Comparison of ENCODE assay signal across 8 cellular contexts in the genomic region with DNA sequence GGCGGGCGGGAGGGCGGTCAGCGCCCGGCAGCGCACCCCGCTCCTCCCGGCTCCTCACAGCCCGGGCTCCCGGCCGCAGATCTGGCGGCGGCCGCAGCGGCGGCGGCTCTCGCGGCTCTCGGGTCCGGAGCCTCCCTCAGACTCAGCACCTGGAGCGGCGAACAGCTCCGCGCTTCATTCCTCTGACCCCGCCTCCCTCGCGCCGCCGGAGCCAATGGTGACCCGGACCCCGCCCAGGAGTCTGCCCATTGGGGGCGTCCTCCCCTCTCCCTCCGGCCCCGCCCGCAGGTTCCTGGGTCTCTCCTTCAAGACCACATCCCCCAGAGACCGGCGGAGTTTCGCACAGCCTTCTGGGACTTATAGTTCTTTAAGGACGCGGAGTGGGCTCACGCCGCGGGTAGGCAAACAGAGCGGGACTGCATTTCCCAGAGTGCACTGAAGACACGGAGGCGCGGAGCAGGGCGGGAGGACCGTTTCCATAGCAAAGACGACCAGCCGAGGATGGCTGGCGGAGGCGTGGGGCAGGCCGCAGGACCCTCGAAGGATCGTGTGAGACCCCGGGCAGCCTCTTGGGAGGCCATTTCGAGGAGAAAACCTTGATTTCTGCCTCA. TPM values are rescaled to one million over a fixed set of nuclear protein-coding genes. Genes with fewer than 3 reads are reported as not detected.
DNase-seq lines count a peak whose midpoint lies in the region; ATAC-seq lines count a peak whose summit lies in the region.

A gene (minus strand): TSS at position 149 of the 611 bp plus-strand sequence. CDS start 76,327 bp downstream, outside the sequence.

- H3K36me3 Mint-ChIP-seq in dendritic cell treated with granulocyte-macrophage colony-stimulating factor and Interleukin-4, amounts not matched to agents 40 ng/mL and 50 ng/mL, for 4 days (ENCODE audit: low read depth) = no peaks in the 10 kb centered on the region

- peaks cover 46% of the 10 kb centered on the region for H3K27me3 Mint-ChIP-seq in dendritic cell treated with granulocyte-macrophage colony-stimulating factor and Interleukin-4, amounts not matched to agents 40 ng/mL and 50 ng/mL, for 4 days

- H3K4me3 Mint-ChIP-seq in dendritic cell treated with granulocyte-macrophage colony-stimulating factor and Interleukin-4, amounts not matched to agents 40 ng/mL and 50 ng/mL, for 4 days = peak within 1 kb of the TSS; percentile 74

- intact Hi-C loops in dendritic cell treated with granulocyte-macrophage colony-stimulating factor and Interleukin-4, amounts not matched to agents 40 ng/mL and 50 ng/mL, for 4 days (cut with micrococcal nuclease) = loop anchor here (2.0 kb wide), 1 partner anchor 18 kb away; no protein-coding TSS in a partner anchor
- intact Hi-C loops in left colon (cut with DNase I, micrococcal nuclease) = no loop called here

- ATAC-seq in GM19328 (IDR thresholded peaks at IDR 0.05; ENCODE audit: unreplicated experiment) (peak; percentile 91), HG03457 (IDR thresholded peaks at IDR 0.05; ENCODE audit: unreplicated experiment) (peak; percentile 67), left colon (peak; percentile 96)

- DNase-seq in AML-193 (lab: John Stamatoyannopoulos, UW) (peak; percentile 39 to 51), NCI-H526 (lab: John Stamatoyannopoulos, UW) (peak; percentile 99), left colon (peak; percentile 97 to 98)
- peak; percentile 98 for DNase-seq in activated CD4-positive, alpha-beta T cell treated with anti-CD3 and anti-CD28 coated beads, Interleukin-2, amount 50 U/mL, for 1 hour
- DNase-seq in stimulated activated CD4-positive, alpha-beta T cell treated with anti-CD3 and anti-CD28 coated beads, Interleukin-1b, Interleukin-23, amount 100 ng/mL, for 1 hour (ENCODE audit: low read depth in 2 of 2) = peak; percentile 93 to 96

- peak within 1 kb of the TSS; percentile 42 for H3K27ac Mint-ChIP-seq in dendritic cell treated with granulocyte-macrophage colony-stimulating factor and Interleukin-4, amounts not matched to agents 40 ng/mL and 50 ng/mL, for 4 days

- peaks cover 32% of the 10 kb centered on the region for H3K4me1 Mint-ChIP-seq in dendritic cell treated with granulocyte-macrophage colony-stimulating factor and Interleukin-4, amounts not matched to agents 40 ng/mL and 50 ng/mL, for 4 days (ENCODE audit: low read depth)

- peaks cover 8% of the 10 kb centered on the region for H3K9me3 Mint-ChIP-seq in dendritic cell treated with granulocyte-macrophage colony-stimulating factor and Interleukin-4, amounts not matched to agents 40 ng/mL and 50 ng/mL, for 4 days

RNA-seq across cellular contexts. Expression of the gene that starts here (rescaled TPM):
- 10 to 100 TPM; 71.5 to 90.3 TPM for total RNA-seq in left colon

Comparison
In these comparisons a context has a peak if more than half of its experiments do, and no peak if none do; other contexts are left out.
1. Peak in every context shown above with its lines: DNase-seq and ATAC-seq.
2. DNase-seq: peak in every context shown above with its lines; median percentile 99 in NCI-H526; 98 in activated CD4-positive, alpha-beta T cell treated with anti-CD3 and anti-CD28 coated beads, Interleukin-2, amount 50 U/mL, for 1 hour; 98 in left colon; 94 in stimulated activated CD4-positive, alpha-beta T cell treated with anti-CD3 and anti-CD28 coated beads, Interleukin-1b, Interleukin-23, amount 100 ng/mL, for 1 hour; 45 in AML-193.